In genomic region chr6:12051861-12052368, GRCh38 we compare ENCODE assay signal across 1 cellular context.
TF ChIP-seq lines count a peak whose summit lies in the region.

No MANE protein-coding gene starts in this region.

TF ChIP-seq in GM12878, 131 proteins besides CTCF, POLR2A, EP300 and RAD21 (continued from another document):
- no peak for TF ChIP-seq HSF1 (IDR thresholded peaks at IDR 0.05; ENCODE audit: low read depth, low read length)
- peak; percentile 83 for TF ChIP-seq MEF2A (IDR thresholded peaks at IDR 0.05; ENCODE audit: insufficient read depth, low read depth, low read length)
- TF ChIP-seq ZNF687 (IDR thresholded peaks at IDR 0.05): no peak
- TF ChIP-seq SRF (IDR thresholded peaks at IDR 0.05; ENCODE audit: low read depth in 2 of 2, low read length in 2 of 2): no peak
- TF ChIP-seq CREM (IDR thresholded peaks at IDR 0.05; ENCODE audit: low read depth): peak; percentile 87
- no peak for TF ChIP-seq BRCA1 (IDR thresholded peaks at IDR 0.05; ENCODE audit: low read depth, low read length)
- peak; percentile 98 for TF ChIP-seq RUNX3 (IDR thresholded peaks at IDR 0.05; ENCODE audit: low read length)
- TF ChIP-seq CUX1 (IDR thresholded peaks at IDR 0.05; ENCODE audit: insufficient replicate concordance, low read depth, low read length): no peak
- TF ChIP-seq ELK1 (IDR thresholded peaks at IDR 0.05; ENCODE audit: low read depth, low read length): no peak
- TF ChIP-seq PML (IDR thresholded peaks at IDR 0.05; ENCODE audit: low read length): 0 out of 2 replicates have a peak, but pooled peaks have one; percentile 19
- TF ChIP-seq ZNF207 (IDR thresholded peaks at IDR 0.05; ENCODE audit: borderline replicate concordance): no peak
- no peak for TF ChIP-seq NR2C2 (IDR thresholded peaks at IDR 0.05; ENCODE audit: borderline replicate concordance, control insufficient read depth, insufficient read length, low read depth)
- TF ChIP-seq HDAC2 (IDR thresholded peaks at IDR 0.05): no peak
- peak; percentile 96 for TF ChIP-seq JUNB (IDR thresholded peaks at IDR 0.05)
- peak; percentile 91 for TF ChIP-seq IKZF1 (conservative IDR thresholded peaks at IDR 0.05)
- no peak for TF ChIP-seq ZBTB4 (CRISPR knock-in tag; IDR thresholded peaks at IDR 0.05)
- no peak for TF ChIP-seq STAT1 (conservative IDR thresholded peaks at IDR 0.05)
- TF ChIP-seq NR2F1 (conservative IDR thresholded peaks at IDR 0.05): no peak
- no peak for TF ChIP-seq ZNF274 (IDR thresholded peaks at IDR 0.05; ENCODE audit: insufficient read depth, insufficient read length)
- TF ChIP-seq BCL3 (IDR thresholded peaks at IDR 0.05; ENCODE audit: borderline replicate concordance, insufficient read depth, low read depth, low read length, poor library complexity, severe bottlenecking): no peak
- TF ChIP-seq CREB1 (IDR thresholded peaks at IDR 0.05; ENCODE audit: low read depth): peak; percentile 71
- TF ChIP-seq SMAD5 (IDR thresholded peaks at IDR 0.05; ENCODE audit: low read depth): peak; percentile 48; the same call in 1 of the 2 replicates
- TF ChIP-seq E2F4 (IDR thresholded peaks at IDR 0.05; ENCODE audit: low read depth, low read length): no peak
